Comparison of ENCODE assay signal across 13 cellular contexts in genomic region chr17:77504652-77505459, GRCh38.
"Had no signal": no experiment of that assay in that cellular context is flagged by ENCODE, and none has a peak within 500 bp of the region (broad histone marks: within the 10 kb centered on the region; RNA-seq: fewer than 3 reads in every experiment).

No MANE protein-coding gene starts in this region.

- DNase-seq: activated CD4-positive, alpha-beta T cell treated with anti-CD3 and anti-CD28 coated beads, Interleukin-2, amount 50 U/mL, for 4 hours; activated CD4-positive, CD25-positive, alpha-beta regulatory T cell treated with anti-CD3 and anti-CD28 coated beads, Interleukin-2, amount 50 U/mL, for 72 hours; hypothalamus; naive thymus-derived CD4-positive, alpha-beta T cell; Right ventricle myocardium superior; stimulated activated CD4-positive, alpha-beta T cell treated with anti-CD3 and anti-CD28 coated beads, Interleukin-15, amount 100 ng/mL, for 24 hours; stimulated activated CD4-positive, alpha-beta T cell treated with anti-CD3 and anti-CD28 coated beads, Interleukin-4, amount 100 ng/mL, for 24 hours; stimulated activated naive CD8-positive, alpha-beta T cell treated with anti-CD3 and anti-CD28 coated beads, Interleukin-15, amount 100 ng/mL, for 72 hours; T-helper 17 cell had no signal

- H3K9me3 ChIP-seq: breast epithelium, thoracic aorta had no signal

- H3K4me3 ChIP-seq: breast epithelium, thoracic aorta had no signal

- H3K27me3 ChIP-seq: breast epithelium had no signal

- H3K27ac ChIP-seq: breast epithelium, thoracic aorta had no signal

- H3K36me3 ChIP-seq: breast epithelium had no signal

- H3K4me1 ChIP-seq: breast epithelium had no signal

- ATAC-seq: activated naive CD4-positive, alpha-beta T cell treated with anti-CD3 and anti-CD28 coated beads, Interleukin-2, amount 50 U/mL, for 72 hours; activated T-helper 17 cell treated with anti-CD3 and anti-CD28 coated beads, Interleukin-2, amount 50 U/mL, for 72 hours; naive thymus-derived CD4-positive, alpha-beta T cell; stimulated activated naive CD8-positive, alpha-beta T cell treated with anti-CD3 and anti-CD28 coated beads, Interleukin-15, amount 100 ng/mL, for 72 hours; T-helper 17 cell had no signal
